ENCODE assay signal across 34 cellular contexts in genomic region chr20:6524305-6524704, GRCh38.
"Had no signal": no experiment of that assay in that cellular context is flagged by ENCODE, and none has a peak within 500 bp of the region (broad histone marks: within the 10 kb centered on the region; RNA-seq: fewer than 3 reads in every experiment).

No MANE protein-coding gene starts in this region.

- H3K4me3 ChIP-seq: MG63 had no signal

- DNase-seq: Karpas-422, Kasumi-1, MG63, MM.1S, MV-4-11, NCI-H1048, NCI-H1092, NCI-H1092 treated with DMSO at 0.1 percent for 48 hours, NCI-H1105, NCI-H1105 treated with DMSO at 0.1 percent for 48 hours, NCI-H1417, NCI-H1417 treated with DMSO at 0.1 percent for 48 hours, NCI-H1436, NCI-H1436 treated with DMSO at 0.1 percent for 48 hours, NCI-H146, NCI-H1694, NCI-H1694 treated with DMSO at 0.1 percent for 48 hours, NCI-H187, NCI-H187 treated with DMSO at 0.1 percent for 48 hours, NCI-H1930, NCI-H2029, NCI-H2029 treated with DMSO at 0.1 percent for 48 hours, NCI-H2081, NCI-H2081 treated with DMSO at 0.1 percent for 48 hours, NCI-H2107, NCI-H2171, NCI-H2171 treated with DMSO at 0.1 percent for 48 hours, NCI-H2227 treated with DMSO at 0.1 percent for 48 hours, NCI-H226, NCI-H345, NCI-H446, NCI-H446 treated with DMSO at 0.1 percent for 48 hours, NCI-H510A, NCI-H510A treated with DMSO at 0.1 percent for 48 hours had no signal

- H3K27me3 ChIP-seq: MG63 had no signal

- H3K36me3 ChIP-seq: MG63 had no signal
